Comparison of ENCODE assay signal across 1 cellular context in the genomic region with DNA sequence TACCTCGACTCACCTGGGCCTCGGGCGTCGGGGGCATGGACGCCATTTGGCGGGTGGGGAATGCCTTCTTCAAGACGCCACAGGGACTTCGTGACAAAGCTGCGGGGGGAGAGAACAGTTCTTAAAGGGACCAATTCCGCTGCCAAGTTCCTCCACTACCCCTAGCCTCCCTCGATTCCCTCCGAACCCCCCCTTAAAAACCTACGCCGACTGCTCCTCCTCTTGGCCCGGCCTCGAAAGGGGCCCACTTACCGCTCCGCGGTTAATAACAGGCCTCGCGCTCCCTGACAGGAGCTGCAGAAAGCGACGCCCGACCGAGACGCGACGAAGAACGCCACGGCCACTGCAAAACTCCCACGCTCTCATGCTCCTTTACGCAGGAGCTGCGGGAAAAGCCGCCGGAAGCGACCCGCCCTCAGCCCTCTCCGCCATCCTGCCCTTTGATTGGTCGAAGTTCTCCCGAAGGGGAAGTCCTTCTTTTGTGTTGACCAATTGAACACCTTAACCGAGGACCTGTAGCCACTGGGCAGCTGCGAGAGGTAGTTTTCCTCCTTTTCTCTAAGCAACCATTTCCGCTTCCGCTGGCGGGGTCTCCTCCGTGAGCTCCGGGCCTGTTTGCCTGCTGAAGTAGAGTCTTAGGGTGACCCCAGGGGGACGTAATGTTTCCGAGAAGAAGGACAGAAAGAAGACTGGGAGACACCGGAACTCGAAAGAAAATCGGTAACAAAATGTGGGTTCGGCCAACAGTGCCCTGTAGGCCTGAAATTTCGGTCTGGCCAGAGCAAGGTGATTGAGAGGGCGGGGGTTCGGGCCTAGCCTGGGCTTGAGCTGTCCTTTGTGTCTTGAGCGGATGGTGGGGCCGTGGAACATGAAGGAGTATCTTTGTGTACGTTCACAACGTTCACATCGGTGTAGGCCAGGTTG.
TF ChIP-seq lines count a peak whose summit lies in the region.

A gene (plus strand): TSS at position 573 of the 924 bp plus-strand sequence. CDS start 32,548 bp downstream, outside the sequence.
A gene with protein sequence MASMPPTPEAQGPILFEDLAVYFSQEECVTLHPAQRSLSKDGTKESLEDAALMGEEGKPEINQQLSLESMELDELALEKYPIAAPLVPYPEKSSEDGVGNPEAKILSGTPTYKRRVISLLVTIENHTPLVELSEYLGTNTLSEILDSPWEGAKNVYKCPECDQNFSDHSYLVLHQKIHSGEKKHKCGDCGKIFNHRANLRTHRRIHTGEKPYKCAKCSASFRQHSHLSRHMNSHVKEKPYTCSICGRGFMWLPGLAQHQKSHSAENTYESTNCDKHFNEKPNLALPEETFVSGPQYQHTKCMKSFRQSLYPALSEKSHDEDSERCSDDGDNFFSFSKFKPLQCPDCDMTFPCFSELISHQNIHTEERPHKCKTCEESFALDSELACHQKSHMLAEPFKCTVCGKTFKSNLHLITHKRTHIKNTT (minus strand): TSS at position 397 of the 924 bp plus-strand sequence. CDS start 351 bp downstream, at position 46.

TF ChIP-seq in liver, 16 proteins besides CTCF, POLR2A, EP300 and RAD21 (continued from another document):
- TF ChIP-seq, protein P1, sequence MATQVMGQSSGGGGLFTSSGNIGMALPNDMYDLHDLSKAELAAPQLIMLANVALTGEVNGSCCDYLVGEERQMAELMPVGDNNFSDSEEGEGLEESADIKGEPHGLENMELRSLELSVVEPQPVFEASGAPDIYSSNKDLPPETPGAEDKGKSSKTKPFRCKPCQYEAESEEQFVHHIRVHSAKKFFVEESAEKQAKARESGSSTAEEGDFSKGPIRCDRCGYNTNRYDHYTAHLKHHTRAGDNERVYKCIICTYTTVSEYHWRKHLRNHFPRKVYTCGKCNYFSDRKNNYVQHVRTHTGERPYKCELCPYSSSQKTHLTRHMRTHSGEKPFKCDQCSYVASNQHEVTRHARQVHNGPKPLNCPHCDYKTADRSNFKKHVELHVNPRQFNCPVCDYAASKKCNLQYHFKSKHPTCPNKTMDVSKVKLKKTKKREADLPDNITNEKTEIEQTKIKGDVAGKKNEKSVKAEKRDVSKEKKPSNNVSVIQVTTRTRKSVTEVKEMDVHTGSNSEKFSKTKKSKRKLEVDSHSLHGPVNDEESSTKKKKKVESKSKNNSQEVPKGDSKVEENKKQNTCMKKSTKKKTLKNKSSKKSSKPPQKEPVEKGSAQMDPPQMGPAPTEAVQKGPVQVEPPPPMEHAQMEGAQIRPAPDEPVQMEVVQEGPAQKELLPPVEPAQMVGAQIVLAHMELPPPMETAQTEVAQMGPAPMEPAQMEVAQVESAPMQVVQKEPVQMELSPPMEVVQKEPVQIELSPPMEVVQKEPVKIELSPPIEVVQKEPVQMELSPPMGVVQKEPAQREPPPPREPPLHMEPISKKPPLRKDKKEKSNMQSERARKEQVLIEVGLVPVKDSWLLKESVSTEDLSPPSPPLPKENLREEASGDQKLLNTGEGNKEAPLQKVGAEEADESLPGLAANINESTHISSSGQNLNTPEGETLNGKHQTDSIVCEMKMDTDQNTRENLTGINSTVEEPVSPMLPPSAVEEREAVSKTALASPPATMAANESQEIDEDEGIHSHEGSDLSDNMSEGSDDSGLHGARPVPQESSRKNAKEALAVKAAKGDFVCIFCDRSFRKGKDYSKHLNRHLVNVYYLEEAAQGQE (IDR thresholded peaks at IDR 0.05) = peak; percentile 46
